In genomic region chr11:85626496-85626895, GRCh38 we compare ENCODE assay signal across 10 cellular contexts. TPM values are rescaled to one million over a fixed set of nuclear protein-coding genes. Genes with fewer than 3 reads are reported as not detected.
DNase-seq lines count a peak whose midpoint lies in the region; ATAC-seq and TF ChIP-seq lines count a peak whose summit lies in the region.
"Had no signal": no experiment of that assay in that cellular context is flagged by ENCODE, and none has a peak within 500 bp of the region (broad histone marks: within the 10 kb centered on the region; RNA-seq: fewer than 3 reads in every experiment).

No MANE protein-coding gene starts in this region.

- H3K4me3 ChIP-seq in lower lobe of right lung, result peak overlapping the region; percentile 78
- peak overlapping the region; percentile 65 to 77 for H3K4me3 ChIP-seq in vagina

- H3K27me3 ChIP-seq in lower lobe of right lung (ENCODE audit: low read depth) (no peaks in the 10 kb centered on the region), vagina (no peaks in the 10 kb centered on the region)
- H3K27me3 ChIP-seq: colonic mucosa, SJSA1 had no signal

- H3K9me3 Mint-ChIP-seq in activated T-helper 2 cell treated with anti-CD3 and anti-CD28 coated beads, Interferon-gamma antibody, Interleukin-2, Interleukin-4, amounts not matched to agents 10 μg/mL and 5 μg/mL and 100 μg/mL, durations not matched to agents 14 hours and 24 hours and 36 hours, result no peaks in the 10 kb centered on the region

- H3K27me3 Mint-ChIP-seq in activated T-helper 2 cell treated with anti-CD3 and anti-CD28 coated beads, Interferon-gamma antibody, Interleukin-2, Interleukin-4, amounts not matched to agents 10 μg/mL and 5 μg/mL and 100 μg/mL, durations not matched to agents 14 hours and 24 hours and 36 hours (ENCODE audit: low read depth), result peaks cover 2% of the 10 kb centered on the region

- H3K4me3 Mint-ChIP-seq in activated T-helper 2 cell treated with anti-CD3 and anti-CD28 coated beads, Interferon-gamma antibody, Interleukin-2, Interleukin-4, amounts not matched to agents 10 μg/mL and 5 μg/mL and 100 μg/mL, durations not matched to agents 14 hours and 24 hours and 36 hours (ENCODE audit: low read depth), result peak overlapping the region; percentile 89

- peak overlapping the region; percentile 88 for H3K27ac Mint-ChIP-seq in activated T-helper 2 cell treated with anti-CD3 and anti-CD28 coated beads, Interferon-gamma antibody, Interleukin-2, Interleukin-4, amounts not matched to agents 10 μg/mL and 5 μg/mL and 100 μg/mL, durations not matched to agents 14 hours and 24 hours and 36 hours

- DNase-seq in stimulated activated CD4-positive, alpha-beta T cell treated with anti-CD3 and anti-CD28 coated beads, Interleukin-2, amount 100 ng/mL, for 4 hours (ENCODE audit: low read depth), result peak; percentile 13
- no peak for DNase-seq in stimulated activated CD4-positive, alpha-beta T cell treated with anti-CD3 and anti-CD28 coated beads, Interleukin-2, amount 100 ng/mL, for 24 hours
- DNase-seq in activated T-helper 2 cell treated with anti-CD3 and anti-CD28 coated beads, Interferon-gamma antibody, Interleukin-2, Interleukin-4, amounts not matched to agents 10 μg/mL and 5 μg/mL and 100 μg/mL, durations not matched to agents 14 hours and 24 hours and 36 hours (ENCODE audit: low spot score), result no peak
- DNase-seq in lower lobe of right lung (no peak), vagina (ENCODE audit: extremely low spot score in 2 of 2) (no peak), nucleus accumbens (lab: John Stamatoyannopoulos, UW) (no peak), posterior vena cava (ENCODE audit: low spot score) (no peak)
- no peak for DNase-seq in activated CD4-positive, CD25-positive, alpha-beta regulatory T cell treated with anti-CD3 and anti-CD28 coated beads, Interleukin-2, amount 50 U/mL, for 72 hours

- H3K36me3 ChIP-seq in lower lobe of right lung (peaks cover 9% of the 10 kb centered on the region), vagina (no peaks in the 10 kb centered on the region)
- H3K36me3 ChIP-seq: colonic mucosa, SJSA1 had no signal

- intact Hi-C loops in activated T-helper 2 cell treated with anti-CD3 and anti-CD28 coated beads, Interferon-gamma antibody, Interleukin-2, Interleukin-4, amounts not matched to agents 10 μg/mL and 5 μg/mL and 100 μg/mL, durations not matched to agents 14 hours and 24 hours and 36 hours (cut with micrococcal nuclease), result loop anchor here (5.0 to 10.0 kb wide), 4 partner anchors 56 to 1178 kb away; partner anchors contain the start of genes HIKESHI, PRSS23 and SYTL2
- intact Hi-C loops in lower lobe of right lung (cut with DNase I) (no loop called here), vagina (cut with DNase I) (no loop called here), posterior vena cava (cut with DNase I) (no loop called here)

- H3K4me1 ChIP-seq in lower lobe of right lung (peaks cover 34% of the 10 kb centered on the region), vagina (peaks cover 15% of the 10 kb centered on the region)
- H3K4me1 ChIP-seq: SJSA1 had no signal

- no peak for ATAC-seq in lower lobe of right lung

- peaks cover 11% of the 10 kb centered on the region for H3K36me3 Mint-ChIP-seq in activated T-helper 2 cell treated with anti-CD3 and anti-CD28 coated beads, Interferon-gamma antibody, Interleukin-2, Interleukin-4, amounts not matched to agents 10 μg/mL and 5 μg/mL and 100 μg/mL, durations not matched to agents 14 hours and 24 hours and 36 hours (ENCODE audit: low read depth)

- H3K4me1 Mint-ChIP-seq in activated T-helper 2 cell treated with anti-CD3 and anti-CD28 coated beads, Interferon-gamma antibody, Interleukin-2, Interleukin-4, amounts not matched to agents 10 μg/mL and 5 μg/mL and 100 μg/mL, durations not matched to agents 14 hours and 24 hours and 36 hours (ENCODE audit: low read depth), result peaks cover 38% of the 10 kb centered on the region

- H3K9me3 ChIP-seq in lower lobe of right lung (no peaks in the 10 kb centered on the region), vagina (no peaks in the 10 kb centered on the region)
- H3K9me3 ChIP-seq: colonic mucosa, SJSA1 had no signal

- TF ChIP-seq CTCF in lower lobe of right lung (IDR thresholded peaks at IDR 0.05) (no peak), vagina (IDR thresholded peaks at IDR 0.05) (no peak)

- H3K27ac ChIP-seq in lower lobe of right lung, result peak overlapping the region; percentile 89
- H3K27ac ChIP-seq in vagina, result peak overlapping the region; percentile 94
- H3K27ac ChIP-seq: SJSA1 had no signal

- TF ChIP-seq POLR2A in vagina (IDR thresholded peaks at IDR 0.05), result no peak

RNA-seq across cellular contexts. Expression of gene DLG2, which starts 0.6 kb away (rescaled TPM):
- total RNA-seq in activated T-helper 2 cell treated with anti-CD3 and anti-CD28 coated beads, Interferon-gamma antibody, Interleukin-2, Interleukin-4, amounts not matched to agents 10 μg/mL and 5 μg/mL and 100 μg/mL, durations not matched to agents 14 hours and 24 hours and 36 hours, result 1.8 and 2.1 TPM in 2 replicates
- total RNA-seq in lower lobe of right lung (7.2 TPM), vagina (10.1 TPM), posterior vena cava (10 to 100 TPM; 17.2 to 20.5 TPM)

RNA-seq across cellular contexts. Expression of gene TMEM126B, which starts 1.9 kb away (rescaled TPM):
- total RNA-seq in activated T-helper 2 cell treated with anti-CD3 and anti-CD28 coated beads, Interferon-gamma antibody, Interleukin-2, Interleukin-4, amounts not matched to agents 10 μg/mL and 5 μg/mL and 100 μg/mL, durations not matched to agents 14 hours and 24 hours and 36 hours, result 63.8 and 66.5 TPM in 2 replicates
- total RNA-seq in lower lobe of right lung, result 49.6 TPM
- total RNA-seq in vagina, result 34.1 TPM
- total RNA-seq in posterior vena cava, result 10 to 100 TPM; 55.1 to 59.5 TPM

RNA-seq across cellular contexts. Expression of gene TMEM126A, which starts 21.3 kb away (rescaled TPM):
- total RNA-seq in activated T-helper 2 cell treated with anti-CD3 and anti-CD28 coated beads, Interferon-gamma antibody, Interleukin-2, Interleukin-4, amounts not matched to agents 10 μg/mL and 5 μg/mL and 100 μg/mL, durations not matched to agents 14 hours and 24 hours and 36 hours, result 48.9 and 49.3 TPM in 2 replicates
- total RNA-seq in lower lobe of right lung (26.9 TPM), vagina (15.0 TPM), posterior vena cava (10 to 100 TPM; 29.6 to 30.2 TPM)

RNA-seq across cellular contexts. Expression of gene CREBZF, which starts 38.4 kb away (rescaled TPM):
- 47.8 and 49.7 TPM in 2 replicates for total RNA-seq in activated T-helper 2 cell treated with anti-CD3 and anti-CD28 coated beads, Interferon-gamma antibody, Interleukin-2, Interleukin-4, amounts not matched to agents 10 μg/mL and 5 μg/mL and 100 μg/mL, durations not matched to agents 14 hours and 24 hours and 36 hours
- total RNA-seq in lower lobe of right lung (39.6 TPM), vagina (60.9 TPM), posterior vena cava (10 to 100 TPM; 31.7 to 34.5 TPM)

RNA-seq across cellular contexts. Expression of gene CCDC89, which starts 59.5 kb away (rescaled TPM):
- not detected in 2 replicates for total RNA-seq in activated T-helper 2 cell treated with anti-CD3 and anti-CD28 coated beads, Interferon-gamma antibody, Interleukin-2, Interleukin-4, amounts not matched to agents 10 μg/mL and 5 μg/mL and 100 μg/mL, durations not matched to agents 14 hours and 24 hours and 36 hours
- total RNA-seq in lower lobe of right lung (1.6 TPM), vagina (not detected), posterior vena cava (1 to 10 TPM; 1.3 to 2.5 TPM)
